30 cellular contexts compared by ENCODE assay signal in the genomic region with DNA sequence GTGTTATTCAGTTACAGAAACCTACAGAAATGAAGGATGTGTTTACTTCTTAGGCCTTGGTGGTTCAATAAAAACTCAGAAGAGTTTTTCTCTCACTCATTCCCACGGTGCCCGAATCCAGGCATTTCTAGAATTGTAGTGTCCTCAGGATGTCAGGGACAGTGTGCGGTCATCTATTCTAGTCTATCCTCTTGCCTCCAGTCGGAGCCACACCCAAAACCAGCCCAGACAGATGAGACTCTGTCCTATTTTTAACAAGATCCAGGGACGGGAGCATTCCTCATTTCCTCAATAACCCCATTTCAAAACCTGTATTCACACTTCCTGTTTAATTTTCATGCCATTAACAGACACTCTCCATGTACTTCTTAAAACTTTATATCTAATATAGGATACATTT. TPM values are rescaled to one million over a fixed set of nuclear protein-coding genes. Genes with fewer than 3 reads are reported as not detected.
DNase-seq lines count a peak whose midpoint lies in the region; ATAC-seq, FAIRE-seq and TF ChIP-seq lines count a peak whose summit lies in the region.
"Had no signal": no experiment of that assay in that cellular context is flagged by ENCODE, and none has a peak within 500 bp of the region (broad histone marks: within the 10 kb centered on the region; RNA-seq: fewer than 3 reads in every experiment).

No MANE protein-coding gene starts in this region.

- H4K5ac ChIP-seq in mesendoderm (ENCODE audit: low read length): no peak overlapping the region

- H3K56ac ChIP-seq in mesendoderm (ENCODE audit: low read length): no peak overlapping the region

- BruUV-seq in endothelial cell of umbilical vein (replicated peaks; lab: Mats Ljungman, UMichigan): no TSS peak

- no peak overlapping the region for H3K23ac ChIP-seq in mesendoderm (ENCODE audit: low read length)

- no peak overlapping the region for H2AK5ac ChIP-seq in mesendoderm (ENCODE audit: low read length)

- H3K79me1 ChIP-seq in mesendoderm (ENCODE audit: low read length): no peaks in the 10 kb centered on the region

- H3K27me3 ChIP-seq in endothelial cell of umbilical vein (ENCODE audit: control insufficient read depth in 2 of 2, insufficient read depth in 2 of 2, low read length in 2 of 2) (no peaks in the 10 kb centered on the region), mesendoderm (ENCODE audit: insufficient read depth, low read length, poor library complexity) (no peaks in the 10 kb centered on the region)
- H3K27me3 ChIP-seq: adrenal gland, brain microvascular endothelial cell, vagina had no signal

- no peak overlapping the region for H3K4me2 ChIP-seq in endothelial cell of umbilical vein (ENCODE audit: insufficient read depth, low read length)
- no peak overlapping the region for H3K4me2 ChIP-seq in mesendoderm (ENCODE audit: low read length)
- H3K4me2 ChIP-seq: PC-9 had no signal

- DNase-seq in A172 (ENCODE audit: low spot score) (peak; percentile 33), HT1080 (ENCODE audit: low read depth) (peak; percentile 43), endothelial cell of umbilical vein (ENCODE audit: low read depth, low spot score) (no peak), mesendoderm (no peak), SIG-M5 treated with dmso at 0.1 percent for 504 hours (lab: John Stamatoyannopoulos, UW; ENCODE audit: unreplicated experiment) (no peak), RCC 7860 (ENCODE audit: low spot score) (no peak)
- DNase-seq in stimulated activated CD4-positive, alpha-beta T cell treated with anti-CD3 and anti-CD28 coated beads, Interleukin-2, amount 100 ng/mL, for 24 hours: no peak
- DNase-seq: activated CD4-positive, alpha-beta T cell treated with anti-CD3 and anti-CD28 coated beads for 48 hours; activated naive CD4-positive, alpha-beta T cell treated with Interleukin-2 at 50 U/mL for 16 hours; activated T-cell treated with anti-CD3 and anti-CD28 coated beads, Interleukin-2, amount 50 U/mL, for 72 hours; adrenal gland; brain microvascular endothelial cell; Calu3; effector CD8-positive, alpha-beta T cell; kidney; naive B cell; NCI-H1105 treated with DMSO at 0.1 percent for 48 hours; NCI-H2029 treated with DMSO at 0.1 percent for 48 hours; NCI-H446 treated with DMSO at 0.1 percent for 48 hours; nucleus accumbens; PC-9; stimulated activated CD4-positive, alpha-beta T cell treated with anti-CD3 and anti-CD28 coated beads, Interleukin-4, amount 100 ng/mL, for 24 hours; stimulated activated naive B cell treated with anti-CD40 and anti-IgM and Interleukin-4, amounts not matched to agents 10 μg/mL and 1 μg/mL and 100 μg/mL, for 72 hours had no signal

- peak overlapping the region; percentile 100 for H2BK15ac ChIP-seq in mesendoderm (replicated peaks; ENCODE audit: low read depth)

- CTCF ChIA-PET in endothelial cell of umbilical vein (lab: Charles Lee): no interaction called here

- no peaks in the 10 kb centered on the region for H3K4me1 ChIP-seq in endothelial cell of umbilical vein (ENCODE audit: control insufficient read depth, extremely low read depth, insufficient read depth, low read length)
- peaks cover 7% of the 10 kb centered on the region for H3K4me1 ChIP-seq in mesendoderm (ENCODE audit: control insufficient read depth, low read depth, low read length)
- H3K4me1 ChIP-seq: vagina had no signal

- H3K79me2 ChIP-seq in endothelial cell of umbilical vein (ENCODE audit: control insufficient read depth, insufficient read depth, low read length) (no peaks in the 10 kb centered on the region), mesendoderm (ENCODE audit: control insufficient read depth, insufficient read depth, low read length) (no peaks in the 10 kb centered on the region)

- no peak overlapping the region for H2BK120ac ChIP-seq in mesendoderm (ENCODE audit: low read depth, low read length)

- no peak for TF ChIP-seq CTCF in endothelial cell of umbilical vein (IDR thresholded peaks at IDR 0.05; ENCODE audit: extremely low read depth in 1 of 2, insufficient read depth in 1 of 2, low read depth in 1 of 2, low read length in 2 of 2)

- H3K18ac ChIP-seq in mesendoderm (ENCODE audit: low read length): peak overlapping the region; percentile 68

- no peaks in the 10 kb centered on the region for H3K9me1 ChIP-seq in endothelial cell of umbilical vein (replicated peaks; ENCODE audit: control insufficient read depth, extremely low read depth, insufficient read depth, low read length)

- H3K9ac ChIP-seq in endothelial cell of umbilical vein (replicated peaks; ENCODE audit: extremely low read depth, insufficient read depth, low read length): no peak overlapping the region
- H3K9ac ChIP-seq in mesendoderm (ENCODE audit: low read length): no peak overlapping the region

- dilution Hi-C loops in endothelial cell of umbilical vein (cut with MboI; ENCODE audit: extremely low pct_ligation_motif_present, low sequenced_read_pairs): no loop called here

- H3K36me3 ChIP-seq in endothelial cell of umbilical vein (ENCODE audit: control insufficient read depth in 2 of 2, extremely low read depth in 1 of 2, insufficient read depth in 2 of 2, low read length in 2 of 2): no peaks in the 10 kb centered on the region
- no peaks in the 10 kb centered on the region for H3K36me3 ChIP-seq in mesendoderm (ENCODE audit: control insufficient read depth, insufficient read depth, low read length)
- H3K36me3 ChIP-seq: adrenal gland, brain microvascular endothelial cell, HAP-1, vagina had no signal

- H4K8ac ChIP-seq in mesendoderm (ENCODE audit: low read depth, low read length): no peak overlapping the region

- no peak overlapping the region for H2BK5ac ChIP-seq in mesendoderm (ENCODE audit: low read length)

- no peak for TF ChIP-seq POLR2A in endothelial cell of umbilical vein (IDR thresholded peaks at IDR 0.05; ENCODE audit: low read depth, low read length)

- no peak for ATAC-seq in HG03342 (IDR thresholded peaks at IDR 0.05; ENCODE audit: unreplicated experiment)
- ATAC-seq: activated T-cell treated with anti-CD3 and anti-CD28 coated beads, Interleukin-2, amount 50 U/mL, for 72 hours; esophagus mucosa; stimulated activated naive B cell treated with anti-CD40 and anti-IgM and Interleukin-4, amounts not matched to agents 10 μg/mL and 1 μg/mL and 100 μg/mL, for 72 hours had no signal

- no peak for FAIRE-seq in endothelial cell of umbilical vein (lab: Jason Lieb, UNC)
- no peak for FAIRE-seq in RCC 7860 (lab: Jason Lieb, UNC)
- FAIRE-seq: frontal cortex, GM12891 had no signal

- H3K4me3 ChIP-seq in endothelial cell of umbilical vein (replicated peaks in 1 of 3; ENCODE audit: insufficient read depth in 1 of 3, low read depth in 1 of 3, low read length in 3 of 3) (no peak overlapping the region), mesendoderm (ENCODE audit: low read length) (no peak overlapping the region)
- H3K4me3 ChIP-seq: adrenal gland, HAP-1, PC-9, vagina had no signal

- POLR2A ChIA-PET in endothelial cell of umbilical vein (lab: Charles Lee): no interaction called here

- intact Hi-C loops in endothelial cell of umbilical vein (cut with micrococcal nuclease): no loop called here

- peak overlapping the region; percentile 79 for H2AFZ ChIP-seq in endothelial cell of umbilical vein (ENCODE audit: low read depth, low read length)
- H2AFZ ChIP-seq: PC-9 had no signal

- no peaks in the 10 kb centered on the region for H4K20me1 ChIP-seq in endothelial cell of umbilical vein (replicated peaks; ENCODE audit: control insufficient read depth, extremely low read depth, insufficient read depth, low read length)

- no CpG with 5 or more reads among the region's 5 CpGs for WGBS in mesendoderm (ENCODE audit: extremely low coverage, insufficient coverage, low lambda C conversion rate)

- no peak overlapping the region for H3K27ac ChIP-seq in endothelial cell of umbilical vein (ENCODE audit: insufficient read depth, low read depth, low read length)
- H3K27ac ChIP-seq in mesendoderm (ENCODE audit: low read depth, low read length): no peak overlapping the region
- H3K27ac ChIP-seq: adrenal gland, brain microvascular endothelial cell, C4-2B, PC-9, vagina had no signal

- H3K9me3 ChIP-seq in endothelial cell of umbilical vein (replicated peaks; ENCODE audit: control insufficient read depth, insufficient read depth, low read length): no peaks in the 10 kb centered on the region
- H3K9me3 ChIP-seq: adrenal gland, HAP-1, vagina had no signal

- peak overlapping the region; percentile 36 for H3K4ac ChIP-seq in mesendoderm (ENCODE audit: low read depth, low read length)

TF ChIP-seq in endothelial cell of umbilical vein, 7 proteins besides CTCF, POLR2A, EP300 and RAD21:
- TF ChIP-seq MYC (IDR thresholded peaks at IDR 0.05; ENCODE audit: low read depth, low read length) (no peak), MAX (IDR thresholded peaks at IDR 0.05; ENCODE audit: insufficient read depth, insufficient read length) (no peak), GATA2 (IDR thresholded peaks at IDR 0.05; ENCODE audit: insufficient read depth, insufficient read length, low read depth, low read length) (no peak), FOS (IDR thresholded peaks at IDR 0.05; ENCODE audit: borderline replicate concordance, insufficient read depth, low read length) (no peak), POLR2AphosphoS5 (IDR thresholded peaks at IDR 0.05; ENCODE audit: insufficient read depth, low read depth, low read length) (no peak), EZH2 (IDR thresholded peaks at IDR 0.05; ENCODE audit: borderline replicate concordance, low read depth, low read length, severe bottlenecking) (no peak), JUN (IDR thresholded peaks at IDR 0.05; ENCODE audit: borderline replicate concordance, insufficient read depth, insufficient read length, low read depth) (no peak)

RNA-seq across cellular contexts. Expression of gene RBMS1, which starts 11.6 kb away (rescaled TPM):
- 68.6 and 83.7 TPM in 2 replicates for total RNA-seq in A172 (2014; rRNA removed; shearing (Covaris generic))
- 36.4 and 49.9 TPM in 2 replicates for total RNA-seq in HT1080 (2014; rRNA removed; shearing (Covaris generic))
- polyA plus RNA-seq in HT1080 (2015; cell fraction: cytosol; rRNA removed): 35.2 and 44.8 TPM in 2 replicates
- polyA plus RNA-seq in HT1080 (2015; cell fraction: nucleus; rRNA removed): 69.2 and 73.0 TPM in 2 replicates
- 93.3 and 94.8 TPM in 2 replicates for total RNA-seq in endothelial cell of umbilical vein
- 52.0 and 60.0 TPM in 2 replicates for polyA plus RNA-seq in endothelial cell of umbilical vein
- 57.6 and 61.3 TPM in 2 replicates for polyA plus RNA-seq in endothelial cell of umbilical vein (2011; cell fraction: cytosol; rRNA removed)
- polyA plus RNA-seq in endothelial cell of umbilical vein (2011; cell fraction: nucleus; rRNA removed): 117 and 150 TPM in 2 replicates
- polyA plus RNA-seq in endothelial cell of umbilical vein (2012): 64.5 and 83.0 TPM in 2 replicates
- polyA minus RNA-seq in endothelial cell of umbilical vein: 89.1 and 96.8 TPM in 2 replicates
- polyA minus RNA-seq in endothelial cell of umbilical vein (2011; cell fraction: cytosol; rRNA and poly(A)+ RNA removed): 18.2 TPM
- 190 and 241 TPM in 2 replicates for polyA minus RNA-seq in endothelial cell of umbilical vein (2011; cell fraction: nucleus; rRNA and poly(A)+ RNA removed)
- 147 TPM for polyA plus RNA-seq in mesendoderm (2013, experiment 1 of 2)
- 139 TPM for polyA plus RNA-seq in mesendoderm (2013, experiment 2 of 2)

Comparison
In these comparisons a context has a peak if more than half of its experiments do, and no peak if none do; other contexts are left out.
1. DNase-seq: peak in A172 (single experiment) and HT1080 (single experiment); none in endothelial cell of umbilical vein (single experiment), mesendoderm (single experiment), stimulated activated CD4-positive, alpha-beta T cell treated with anti-CD3 and anti-CD28 coated beads, Interleukin-2, amount 100 ng/mL, for 24 hours (0 of 2), SIG-M5 treated with dmso at 0.1 percent for 504 hours (single experiment) and RCC 7860 (single experiment).